Comparison of ENCODE assay signal across 2 cellular contexts in the genomic region with DNA sequence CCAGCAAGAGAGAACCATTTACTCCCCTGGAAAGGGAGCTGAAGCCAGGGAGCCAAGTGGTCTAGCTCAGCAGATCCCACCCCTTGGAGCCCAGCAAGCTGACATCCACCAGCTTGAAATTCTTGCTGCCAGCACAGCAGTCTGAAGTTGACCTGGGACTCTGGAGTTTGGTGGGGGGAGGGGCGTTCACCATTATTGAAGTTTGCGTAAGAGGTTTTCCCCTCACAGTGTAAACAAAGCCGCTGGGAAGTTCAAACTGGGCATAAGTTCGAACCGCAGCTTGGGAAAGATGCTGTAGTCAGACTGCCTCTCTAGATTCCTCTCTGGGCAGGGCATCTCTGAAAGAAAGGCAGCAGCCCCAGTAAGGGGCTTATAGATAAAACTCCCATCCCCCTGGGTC.
TF ChIP-seq lines count a peak whose summit lies in the region.
"Not testable (repeated sequence)": the region's sequence is repeated elsewhere in the genome, so short reads cannot be mapped to it uniquely, and the experiment has no call there.

No MANE protein-coding gene starts in this region.

TF ChIP-seq in H1, 55 proteins besides CTCF, POLR2A, EP300 and RAD21:
- peak; percentile 48 for TF ChIP-seq CEBPB (IDR thresholded peaks at IDR 0.05; ENCODE audit: low read depth, low read length)

TF ChIP-seq in HepG2, 621 proteins besides CTCF, POLR2A, EP300 and RAD21:
- TF ChIP-seq FOXK1 (CRISPR knock-in tag; IDR thresholded peaks at IDR 0.05; ENCODE audit: borderline replicate concordance, low read depth) (peak; percentile 53; the same call in 1 of the 2 replicates), ZMYM2 (CRISPR knock-in tag; IDR thresholded peaks at IDR 0.05) (0 out of 2 replicates have a peak, but pooled peaks have one; percentile 52), ZNF644 (CRISPR knock-in tag; IDR thresholded peaks at IDR 0.05; ENCODE audit: low read depth) (0 out of 2 replicates have a peak, but pooled peaks have one; percentile 18), SOX5 (CRISPR knock-in tag; IDR thresholded peaks at IDR 0.05; ENCODE audit: borderline replicate concordance) (0 out of 2 replicates have a peak, but pooled peaks have one; percentile 18), CEBPB (IDR thresholded peaks at IDR 0.05; ENCODE audit: borderline replicate concordance, low read depth, low read length) (peak; percentile 39; the same call in 1 of the 2 replicates), ISL2 (CRISPR knock-in tag; IDR thresholded peaks at IDR 0.05) (0 out of 2 replicates have a peak, but pooled peaks have one; percentile 14), FOXA3 (CRISPR knock-in tag; IDR thresholded peaks at IDR 0.05) (peak; percentile 73; the same call in 1 of the 2 replicates), CEBPG (CRISPR knock-in tag; IDR thresholded peaks at IDR 0.05) (peak; percentile 80), TRIM24 (CRISPR knock-in tag; IDR thresholded peaks at IDR 0.05) (0 out of 2 replicates have a peak, but pooled peaks have one; percentile 42), SOX6 (CRISPR knock-in tag; IDR thresholded peaks at IDR 0.05) (peak; percentile 54; the same call in 1 of the 2 replicates), FOXP1 (CRISPR knock-in tag; IDR thresholded peaks at IDR 0.05) (peak; percentile 24; the same call in 1 of the 2 replicates), AHDC1 (CRISPR knock-in tag; IDR thresholded peaks at IDR 0.05; ENCODE audit: borderline replicate concordance) (peak; percentile 31; the same call in 1 of the 2 replicates), RARA (CRISPR knock-in tag; IDR thresholded peaks at IDR 0.05) (peak; percentile 41; the same call in 1 of the 2 replicates), LCORL (CRISPR knock-in tag; IDR thresholded peaks at IDR 0.05) (peak; percentile 65; the same call in 1 of the 2 replicates), SALL1 (CRISPR knock-in tag; IDR thresholded peaks at IDR 0.05) (peak; percentile 59), ZNF281 (CRISPR knock-in tag; IDR thresholded peaks at IDR 0.05; ENCODE audit: borderline replicate concordance) (peak; percentile 94), HNF4A (CRISPR knock-in tag; IDR thresholded peaks at IDR 0.05) (peak; percentile 28; the same call in 1 of the 2 replicates), PPARG (CRISPR knock-in tag; conservative IDR thresholded peaks at IDR 0.05) (0 out of 2 replicates have a peak, but pooled peaks have one; percentile 20), MED1 (CRISPR knock-in tag; IDR thresholded peaks at IDR 0.05) (0 out of 2 replicates have a peak, but pooled peaks have one; percentile 13), ZNF292 (CRISPR knock-in tag; IDR thresholded peaks at IDR 0.05; ENCODE audit: borderline replicate concordance, low read depth) (peak; percentile 36; the same call in 1 of the 2 replicates), MIXL1 (CRISPR knock-in tag; IDR thresholded peaks at IDR 0.05) (0 out of 2 replicates have a peak, but pooled peaks have one; percentile 55), ZMYM4 (CRISPR knock-in tag; IDR thresholded peaks at IDR 0.05) (peak; percentile 62), FOXJ3 (CRISPR knock-in tag; IDR thresholded peaks at IDR 0.05; ENCODE audit: borderline replicate concordance) (peak; percentile 41; the same call in 1 of the 2 replicates), FOXA1 (CRISPR knock-in tag; IDR thresholded peaks at IDR 0.05) (peak; percentile 78)
- TF ChIP-seq, protein P1, sequence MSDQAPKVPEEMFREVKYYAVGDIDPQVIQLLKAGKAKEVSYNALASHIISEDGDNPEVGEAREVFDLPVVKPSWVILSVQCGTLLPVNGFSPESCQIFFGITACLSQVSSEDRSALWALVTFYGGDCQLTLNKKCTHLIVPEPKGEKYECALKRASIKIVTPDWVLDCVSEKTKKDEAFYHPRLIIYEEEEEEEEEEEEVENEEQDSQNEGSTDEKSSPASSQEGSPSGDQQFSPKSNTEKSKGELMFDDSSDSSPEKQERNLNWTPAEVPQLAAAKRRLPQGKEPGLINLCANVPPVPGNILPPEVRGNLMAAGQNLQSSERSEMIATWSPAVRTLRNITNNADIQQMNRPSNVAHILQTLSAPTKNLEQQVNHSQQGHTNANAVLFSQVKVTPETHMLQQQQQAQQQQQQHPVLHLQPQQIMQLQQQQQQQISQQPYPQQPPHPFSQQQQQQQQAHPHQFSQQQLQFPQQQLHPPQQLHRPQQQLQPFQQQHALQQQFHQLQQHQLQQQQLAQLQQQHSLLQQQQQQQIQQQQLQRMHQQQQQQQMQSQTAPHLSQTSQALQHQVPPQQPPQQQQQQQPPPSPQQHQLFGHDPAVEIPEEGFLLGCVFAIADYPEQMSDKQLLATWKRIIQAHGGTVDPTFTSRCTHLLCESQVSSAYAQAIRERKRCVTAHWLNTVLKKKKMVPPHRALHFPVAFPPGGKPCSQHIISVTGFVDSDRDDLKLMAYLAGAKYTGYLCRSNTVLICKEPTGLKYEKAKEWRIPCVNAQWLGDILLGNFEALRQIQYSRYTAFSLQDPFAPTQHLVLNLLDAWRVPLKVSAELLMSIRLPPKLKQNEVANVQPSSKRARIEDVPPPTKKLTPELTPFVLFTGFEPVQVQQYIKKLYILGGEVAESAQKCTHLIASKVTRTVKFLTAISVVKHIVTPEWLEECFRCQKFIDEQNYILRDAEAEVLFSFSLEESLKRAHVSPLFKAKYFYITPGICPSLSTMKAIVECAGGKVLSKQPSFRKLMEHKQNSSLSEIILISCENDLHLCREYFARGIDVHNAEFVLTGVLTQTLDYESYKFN (CRISPR knock-in tag; conservative IDR thresholded peaks at IDR 0.05) = peak; percentile 62; the same call in 1 of the 2 replicates
- TF ChIP-seq, protein P2, sequence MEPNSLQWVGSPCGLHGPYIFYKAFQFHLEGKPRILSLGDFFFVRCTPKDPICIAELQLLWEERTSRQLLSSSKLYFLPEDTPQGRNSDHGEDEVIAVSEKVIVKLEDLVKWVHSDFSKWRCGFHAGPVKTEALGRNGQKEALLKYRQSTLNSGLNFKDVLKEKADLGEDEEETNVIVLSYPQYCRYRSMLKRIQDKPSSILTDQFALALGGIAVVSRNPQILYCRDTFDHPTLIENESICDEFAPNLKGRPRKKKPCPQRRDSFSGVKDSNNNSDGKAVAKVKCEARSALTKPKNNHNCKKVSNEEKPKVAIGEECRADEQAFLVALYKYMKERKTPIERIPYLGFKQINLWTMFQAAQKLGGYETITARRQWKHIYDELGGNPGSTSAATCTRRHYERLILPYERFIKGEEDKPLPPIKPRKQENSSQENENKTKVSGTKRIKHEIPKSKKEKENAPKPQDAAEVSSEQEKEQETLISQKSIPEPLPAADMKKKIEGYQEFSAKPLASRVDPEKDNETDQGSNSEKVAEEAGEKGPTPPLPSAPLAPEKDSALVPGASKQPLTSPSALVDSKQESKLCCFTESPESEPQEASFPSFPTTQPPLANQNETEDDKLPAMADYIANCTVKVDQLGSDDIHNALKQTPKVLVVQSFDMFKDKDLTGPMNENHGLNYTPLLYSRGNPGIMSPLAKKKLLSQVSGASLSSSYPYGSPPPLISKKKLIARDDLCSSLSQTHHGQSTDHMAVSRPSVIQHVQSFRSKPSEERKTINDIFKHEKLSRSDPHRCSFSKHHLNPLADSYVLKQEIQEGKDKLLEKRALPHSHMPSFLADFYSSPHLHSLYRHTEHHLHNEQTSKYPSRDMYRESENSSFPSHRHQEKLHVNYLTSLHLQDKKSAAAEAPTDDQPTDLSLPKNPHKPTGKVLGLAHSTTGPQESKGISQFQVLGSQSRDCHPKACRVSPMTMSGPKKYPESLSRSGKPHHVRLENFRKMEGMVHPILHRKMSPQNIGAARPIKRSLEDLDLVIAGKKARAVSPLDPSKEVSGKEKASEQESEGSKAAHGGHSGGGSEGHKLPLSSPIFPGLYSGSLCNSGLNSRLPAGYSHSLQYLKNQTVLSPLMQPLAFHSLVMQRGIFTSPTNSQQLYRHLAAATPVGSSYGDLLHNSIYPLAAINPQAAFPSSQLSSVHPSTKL (CRISPR knock-in tag; IDR thresholded peaks at IDR 0.05) = 0 out of 2 replicates have a peak, but pooled peaks have one; percentile 37
- TF ChIP-seq SOX6, FOXP1, LCORL, FOXA1 (IDR thresholded peaks at IDR 0.05): not testable (repeated sequence)
- TF ChIP-seq, protein P3, sequence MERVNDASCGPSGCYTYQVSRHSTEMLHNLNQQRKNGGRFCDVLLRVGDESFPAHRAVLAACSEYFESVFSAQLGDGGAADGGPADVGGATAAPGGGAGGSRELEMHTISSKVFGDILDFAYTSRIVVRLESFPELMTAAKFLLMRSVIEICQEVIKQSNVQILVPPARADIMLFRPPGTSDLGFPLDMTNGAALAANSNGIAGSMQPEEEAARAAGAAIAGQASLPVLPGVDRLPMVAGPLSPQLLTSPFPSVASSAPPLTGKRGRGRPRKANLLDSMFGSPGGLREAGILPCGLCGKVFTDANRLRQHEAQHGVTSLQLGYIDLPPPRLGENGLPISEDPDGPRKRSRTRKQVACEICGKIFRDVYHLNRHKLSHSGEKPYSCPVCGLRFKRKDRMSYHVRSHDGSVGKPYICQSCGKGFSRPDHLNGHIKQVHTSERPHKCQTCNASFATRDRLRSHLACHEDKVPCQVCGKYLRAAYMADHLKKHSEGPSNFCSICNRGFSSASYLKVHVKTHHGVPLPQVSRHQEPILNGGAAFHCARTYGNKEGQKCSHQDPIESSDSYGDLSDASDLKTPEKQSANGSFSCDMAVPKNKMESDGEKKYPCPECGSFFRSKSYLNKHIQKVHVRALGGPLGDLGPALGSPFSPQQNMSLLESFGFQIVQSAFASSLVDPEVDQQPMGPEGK (CRISPR knock-in tag; IDR thresholded peaks at IDR 0.05) = 0 out of 2 replicates have a peak, but pooled peaks have one; percentile 19
- TF ChIP-seq, protein P4, sequence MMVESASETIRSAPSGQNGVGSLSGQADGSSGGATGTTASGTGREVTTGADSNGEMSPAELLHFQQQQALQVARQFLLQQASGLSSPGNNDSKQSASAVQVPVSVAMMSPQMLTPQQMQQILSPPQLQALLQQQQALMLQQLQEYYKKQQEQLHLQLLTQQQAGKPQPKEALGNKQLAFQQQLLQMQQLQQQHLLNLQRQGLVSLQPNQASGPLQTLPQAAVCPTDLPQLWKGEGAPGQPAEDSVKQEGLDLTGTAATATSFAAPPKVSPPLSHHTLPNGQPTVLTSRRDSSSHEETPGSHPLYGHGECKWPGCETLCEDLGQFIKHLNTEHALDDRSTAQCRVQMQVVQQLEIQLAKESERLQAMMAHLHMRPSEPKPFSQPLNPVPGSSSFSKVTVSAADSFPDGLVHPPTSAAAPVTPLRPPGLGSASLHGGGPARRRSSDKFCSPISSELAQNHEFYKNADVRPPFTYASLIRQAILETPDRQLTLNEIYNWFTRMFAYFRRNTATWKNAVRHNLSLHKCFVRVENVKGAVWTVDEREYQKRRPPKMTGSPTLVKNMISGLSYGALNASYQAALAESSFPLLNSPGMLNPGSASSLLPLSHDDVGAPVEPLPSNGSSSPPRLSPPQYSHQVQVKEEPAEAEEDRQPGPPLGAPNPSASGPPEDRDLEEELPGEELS (CRISPR knock-in tag; IDR thresholded peaks at IDR 0.05) = peak; percentile 69
